Comparison of ENCODE assay signal across 8 cellular contexts in the genomic region with DNA sequence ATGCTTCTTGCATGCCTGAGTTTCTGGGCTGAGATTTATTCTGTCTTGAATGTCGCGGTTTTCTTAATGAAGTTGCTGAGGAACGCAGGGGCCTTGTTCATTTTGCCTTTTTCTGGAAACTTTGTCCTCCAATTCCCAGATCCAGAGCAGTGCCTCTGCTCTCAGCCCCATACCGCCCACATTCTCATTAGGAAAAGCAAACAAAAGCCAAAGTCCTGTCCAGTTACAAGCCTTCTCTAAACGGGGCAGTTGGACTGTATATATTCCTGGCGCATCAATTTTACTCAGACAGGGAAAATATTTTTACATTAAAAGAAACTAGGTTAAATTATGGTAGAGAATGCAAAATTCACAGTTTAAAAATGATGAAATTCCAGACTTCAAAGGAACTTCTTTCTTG. TPM values are rescaled to one million over a fixed set of nuclear protein-coding genes. Genes with fewer than 3 reads are reported as not detected.
DNase-seq lines count a peak whose midpoint lies in the region; ATAC-seq and TF ChIP-seq lines count a peak whose summit lies in the region.

No MANE protein-coding gene starts in this region.

- CTCF ChIA-PET in PC-3 (lab: Charles Lee) = no interaction called here

- intact Hi-C loops in PC-3 (cut with micrococcal nuclease) = loop anchor here (1.0 kb wide), 1 partner anchor 17 kb away; no protein-coding TSS in a partner anchor

- TF ChIP-seq RAD21 in neural cell (conservative IDR thresholded peaks at IDR 0.05) = no peak

- H3K4me2 ChIP-seq in DOHH2 (ENCODE audit: low read length) (peak overlapping the region; percentile 96), PC-3 (ENCODE audit: low read length) (peak overlapping the region; percentile 88), neural cell (ENCODE audit: low read length) (peak overlapping the region; percentile 98)

- POLR2A ChIA-PET in PC-3 (lab: Charles Lee; ENCODE audit: unreplicated experiment) = no interaction called here

- H4K20me1 ChIP-seq in DOHH2 (ENCODE audit: control insufficient read depth, insufficient read depth, low read depth, low read length) (0 out of 2 replicates have a peak, but pooled peaks cover 4% of the 10 kb centered on the region), PC-3 (ENCODE audit: low read length) (no peaks in the 10 kb centered on the region; the same call in 1 of the 2 replicates), neural cell (ENCODE audit: insufficient read depth) (no peaks in the 10 kb centered on the region)

- H3K9ac ChIP-seq in PC-3 (ENCODE audit: low read length) = peak overlapping the region; percentile 81
- H3K9ac ChIP-seq in neural cell (ENCODE audit: low read length) = peak overlapping the region; percentile 79

- H3K79me2 ChIP-seq in DOHH2 (ENCODE audit: control insufficient read depth, low read length) = peaks cover 35% of the 10 kb centered on the region
- peaks cover 33% of the 10 kb centered on the region for H3K79me2 ChIP-seq in PC-3 (ENCODE audit: low read length)
- peaks cover 21% of the 10 kb centered on the region for H3K79me2 ChIP-seq in neural cell (replicated peaks; ENCODE audit: insufficient read depth, low read length)

- DNase-seq in PC-3 (no peak), NCI-H2196 treated with DMSO at 0.1 percent for 48 hours (lab: John Stamatoyannopoulos, UW; ENCODE audit: unreplicated experiment) (no peak)
- DNase-seq in effector memory CD4-positive, alpha-beta T cell = no peak
- no peak for DNase-seq in effector CD8-positive, alpha-beta T cell (lab: John Stamatoyannopoulos, UW)

- no peak overlapping the region for H3K27ac ChIP-seq in DOHH2 (ENCODE audit: low read depth, low read length)
- peak overlapping the region; percentile 67; the same call in 1 of the 2 replicates for H3K27ac ChIP-seq in PC-3 (ENCODE audit: low read length)
- no peak overlapping the region for H3K27ac ChIP-seq in effector memory CD4-positive, alpha-beta T cell (ENCODE audit: insufficient read depth, low read length, poor library complexity, severe bottlenecking)
- H3K27ac ChIP-seq in neural cell (ENCODE audit: low read length) = no peak overlapping the region

- no peak for TF ChIP-seq EP300 in neural cell (conservative IDR thresholded peaks at IDR 0.05; ENCODE audit: poor library complexity, severe bottlenecking)

- H3K9me2 ChIP-seq in DOHH2 (replicated peaks; ENCODE audit: control insufficient read depth, low read length) (no peaks in the 10 kb centered on the region), PC-3 (replicated peaks; ENCODE audit: low read length) (no peaks in the 10 kb centered on the region), neural cell (ENCODE audit: insufficient read depth, low read length) (no peaks in the 10 kb centered on the region)

- ATAC-seq in PC-3 (no peak), HG03469 (IDR thresholded peaks at IDR 0.05; ENCODE audit: unreplicated experiment) (no peak), GM21423 (IDR thresholded peaks at IDR 0.05; ENCODE audit: unreplicated experiment) (no peak)

- H3K36me3 ChIP-seq in DOHH2 (ENCODE audit: control insufficient read depth, low read length) (peaks cover 28% of the 10 kb centered on the region), PC-3 (ENCODE audit: low read depth, low read length) (no peaks in the 10 kb centered on the region), neural cell (ENCODE audit: insufficient read depth, low read length) (no peaks in the 10 kb centered on the region)
- no peaks in the 10 kb centered on the region for H3K36me3 ChIP-seq in effector memory CD4-positive, alpha-beta T cell (ENCODE audit: control insufficient read depth, insufficient read depth, low read length)

- H3F3A ChIP-seq in DOHH2 (ENCODE audit: control insufficient read depth, insufficient read depth) (peaks cover 3% of the 10 kb centered on the region; the same call in 1 of the 2 replicates), PC-3 (ENCODE audit: low read length, unreplicated experiment) (no peaks in the 10 kb centered on the region), neural cell (ENCODE audit: insufficient read depth, low read length, poor library complexity, severe bottlenecking) (no peaks in the 10 kb centered on the region)

- H3K27me3 ChIP-seq in DOHH2 (ENCODE audit: control insufficient read depth, low read length) (no peaks in the 10 kb centered on the region), PC-3 (ENCODE audit: low read length) (no peaks in the 10 kb centered on the region), neural cell (ENCODE audit: insufficient read depth, low read depth, low read length) (no peaks in the 10 kb centered on the region)
- no peaks in the 10 kb centered on the region for H3K27me3 ChIP-seq in effector memory CD4-positive, alpha-beta T cell (replicated peaks; ENCODE audit: control insufficient read depth, insufficient read depth, low read length, poor library complexity, severe bottlenecking)

- TF ChIP-seq CTCF in DOHH2 (IDR thresholded peaks at IDR 0.05; ENCODE audit: low read depth, low read length, poor library complexity, severe bottlenecking) = no peak
- TF ChIP-seq CTCF in PC-3 (conservative IDR thresholded peaks at IDR 0.05; ENCODE audit: low read depth, low read length) = no peak
- TF ChIP-seq CTCF in neural cell (IDR thresholded peaks at IDR 0.05; ENCODE audit: poor library complexity, severe bottlenecking) = no peak

- H3K4me1 ChIP-seq in DOHH2 (ENCODE audit: control insufficient read depth, low read length) (peaks cover 25% of the 10 kb centered on the region), PC-3 (ENCODE audit: insufficient read depth, low read length) (peaks cover 10% of the 10 kb centered on the region)
- peaks cover 16% of the 10 kb centered on the region for H3K4me1 ChIP-seq in effector memory CD4-positive, alpha-beta T cell (ENCODE audit: control insufficient read depth, insufficient read depth, low read length, poor library complexity, severe bottlenecking)

- H3K9me3 ChIP-seq in DOHH2 (ENCODE audit: control insufficient read depth, insufficient read depth, low read length) (no peaks in the 10 kb centered on the region), PC-3 (ENCODE audit: low read length) (no peaks in the 10 kb centered on the region), neural cell (ENCODE audit: low read length) (no peaks in the 10 kb centered on the region)
- no peaks in the 10 kb centered on the region for H3K9me3 ChIP-seq in effector memory CD4-positive, alpha-beta T cell (ENCODE audit: control insufficient read depth, low read length)

- H3K4me3 ChIP-seq in DOHH2 (ENCODE audit: low read length) (peak overlapping the region; percentile 99), PC-3 (ENCODE audit: low read length) (peak overlapping the region; percentile 95), neural cell (ENCODE audit: low read length) (peak overlapping the region; percentile 99)
- H3K4me3 ChIP-seq in effector memory CD4-positive, alpha-beta T cell (ENCODE audit: insufficient read depth, low read depth, low read length, poor library complexity, severe bottlenecking) = peak overlapping the region; percentile 77

- no TSS peak for BruUV-seq in PC-3 (replicated peaks; lab: Mats Ljungman, UMichigan)

- H2AFZ ChIP-seq in PC-3 (ENCODE audit: low read length) (peak overlapping the region; percentile 85), neural cell (ENCODE audit: low read depth, low read length) (no peak overlapping the region)

TF ChIP-seq in neural cell, 6 proteins besides CTCF, POLR2A, EP300 and RAD21:
- TF ChIP-seq TAF1 (IDR thresholded peaks at IDR 0.05; ENCODE audit: low read depth) (no peak), REST (IDR thresholded peaks at IDR 0.05; ENCODE audit: borderline replicate concordance) (no peak)
TF ChIP-seq in neural cell: peak in this region for 0.

RNA-seq across cellular contexts. Expression of gene PSAT1, which starts 1.2 kb away (rescaled TPM):
- total RNA-seq in PC-3 (2014; rRNA removed) = 45.6 and 52.5 TPM in 2 replicates
- 16.9 and 18.0 TPM in 2 replicates for polyA plus RNA-seq in neural cell
- polyA minus RNA-seq in neural cell = 13.6 and 16.3 TPM in 2 replicates

RNA-seq across cellular contexts. Expression of gene CEP78, which starts 59.9 kb away (rescaled TPM):
- 35.2 and 52.5 TPM in 2 replicates for total RNA-seq in PC-3 (2014; rRNA removed)
- 57.8 and 64.9 TPM in 2 replicates for polyA plus RNA-seq in neural cell
- 81.8 and 88.7 TPM in 2 replicates for polyA minus RNA-seq in neural cell
